Comparison of ENCODE assay signal across 1 cellular context in the genomic region with DNA sequence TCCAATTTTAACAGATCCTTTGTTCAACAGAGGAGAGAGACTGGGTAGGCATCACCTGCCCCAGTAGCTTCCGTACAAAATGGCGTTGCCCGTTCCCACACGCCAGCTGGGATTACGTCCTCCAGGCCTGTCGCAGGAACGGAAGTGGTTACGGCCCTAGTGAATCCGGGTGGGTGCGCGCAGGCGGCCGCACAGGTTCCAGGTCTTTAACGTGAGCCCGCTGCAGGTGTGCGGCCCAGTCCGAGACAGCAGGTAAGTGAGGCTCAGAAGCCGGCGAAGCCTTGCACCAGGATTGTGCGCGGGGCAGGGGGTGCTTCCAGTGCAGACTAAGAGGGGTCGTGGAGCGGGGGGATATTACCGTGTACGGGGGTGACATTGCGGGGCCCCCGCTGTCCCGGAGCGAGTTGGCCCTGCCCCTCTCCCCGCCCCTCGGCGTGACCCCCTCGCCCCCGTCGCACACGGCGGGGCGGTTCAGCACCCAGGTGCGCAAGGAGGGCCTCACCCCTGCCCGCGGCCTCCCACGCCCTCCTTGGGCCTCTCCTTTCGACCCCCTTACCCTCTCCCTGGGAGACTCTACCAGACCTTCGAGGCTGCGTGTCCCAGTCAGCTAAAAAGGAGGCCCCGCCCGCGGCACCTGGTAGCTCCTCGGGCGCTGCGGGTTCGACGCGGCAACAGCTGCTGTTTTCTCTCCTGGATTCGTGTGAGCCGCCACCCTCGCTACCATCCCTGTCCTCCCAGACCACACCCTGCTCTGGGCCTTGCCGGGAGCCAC.
TF ChIP-seq lines count a peak whose summit lies in the region.

A gene with protein sequence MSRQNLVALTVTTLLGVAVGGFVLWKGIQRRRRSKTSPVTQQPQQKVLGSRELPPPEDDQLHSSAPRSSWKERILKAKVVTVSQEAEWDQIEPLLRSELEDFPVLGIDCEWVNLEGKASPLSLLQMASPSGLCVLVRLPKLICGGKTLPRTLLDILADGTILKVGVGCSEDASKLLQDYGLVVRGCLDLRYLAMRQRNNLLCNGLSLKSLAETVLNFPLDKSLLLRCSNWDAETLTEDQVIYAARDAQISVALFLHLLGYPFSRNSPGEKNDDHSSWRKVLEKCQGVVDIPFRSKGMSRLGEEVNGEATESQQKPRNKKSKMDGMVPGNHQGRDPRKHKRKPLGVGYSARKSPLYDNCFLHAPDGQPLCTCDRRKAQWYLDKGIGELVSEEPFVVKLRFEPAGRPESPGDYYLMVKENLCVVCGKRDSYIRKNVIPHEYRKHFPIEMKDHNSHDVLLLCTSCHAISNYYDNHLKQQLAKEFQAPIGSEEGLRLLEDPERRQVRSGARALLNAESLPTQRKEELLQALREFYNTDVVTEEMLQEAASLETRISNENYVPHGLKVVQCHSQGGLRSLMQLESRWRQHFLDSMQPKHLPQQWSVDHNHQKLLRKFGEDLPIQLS (plus strand): TSS at position 159 of the 772 bp plus-strand sequence. CDS start 17,973 bp downstream, outside the sequence.

TF ChIP-seq in HepG2, 621 proteins besides CTCF, POLR2A, EP300 and RAD21 (continued from another document and continues in another):
- TF ChIP-seq, protein P1, sequence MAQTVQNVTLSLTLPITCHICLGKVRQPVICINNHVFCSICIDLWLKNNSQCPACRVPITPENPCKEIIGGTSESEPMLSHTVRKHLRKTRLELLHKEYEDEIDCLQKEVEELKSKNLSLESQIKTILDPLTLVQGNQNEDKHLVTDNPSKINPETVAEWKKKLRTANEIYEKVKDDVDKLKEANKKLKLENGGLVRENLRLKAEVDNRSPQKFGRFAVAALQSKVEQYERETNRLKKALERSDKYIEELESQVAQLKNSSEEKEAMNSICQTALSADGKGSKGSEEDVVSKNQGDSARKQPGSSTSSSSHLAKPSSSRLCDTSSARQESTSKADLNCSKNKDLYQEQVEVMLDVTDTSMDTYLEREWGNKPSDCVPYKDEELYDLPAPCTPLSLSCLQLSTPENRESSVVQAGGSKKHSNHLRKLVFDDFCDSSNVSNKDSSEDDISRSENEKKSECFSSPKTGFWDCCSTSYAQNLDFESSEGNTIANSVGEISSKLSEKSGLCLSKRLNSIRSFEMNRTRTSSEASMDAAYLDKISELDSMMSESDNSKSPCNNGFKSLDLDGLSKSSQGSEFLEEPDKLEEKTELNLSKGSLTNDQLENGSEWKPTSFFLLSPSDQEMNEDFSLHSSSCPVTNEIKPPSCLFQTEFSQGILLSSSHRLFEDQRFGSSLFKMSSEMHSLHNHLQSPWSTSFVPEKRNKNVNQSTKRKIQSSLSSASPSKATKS (CRISPR knock-in tag; IDR thresholded peaks at IDR 0.05) = no peak
- TF ChIP-seq HNRNPK (IDR thresholded peaks at IDR 0.05; ENCODE audit: low read depth, low read length, poor library complexity, severe bottlenecking) (no peak), RFXANK (CRISPR knock-in tag; IDR thresholded peaks at IDR 0.05) (peak; percentile 37; the same call in 1 of the 2 replicates), ZFP82 (CRISPR knock-in tag; IDR thresholded peaks at IDR 0.05; ENCODE audit: borderline replicate concordance) (no peak; the same call in 1 of the 2 replicates), ZNF484 (CRISPR knock-in tag; IDR thresholded peaks at IDR 0.05; ENCODE audit: borderline replicate concordance, low read depth) (peak; percentile 57; the same call in 1 of the 2 replicates), RARG (CRISPR knock-in tag; IDR thresholded peaks at IDR 0.05; ENCODE audit: low read depth) (no peak), ZNF232 (CRISPR knock-in tag; IDR thresholded peaks at IDR 0.05; ENCODE audit: borderline replicate concordance) (peak; percentile 50; the same call in 1 of the 2 replicates), PAWR (CRISPR knock-in tag; IDR thresholded peaks at IDR 0.05; ENCODE audit: borderline replicate concordance) (no peak), ZNF788 (CRISPR knock-in tag; IDR thresholded peaks at IDR 0.05; ENCODE audit: borderline replicate concordance) (peak; percentile 93), SNRNP70 (IDR thresholded peaks at IDR 0.05; ENCODE audit: low read depth, low read length) (no peak), ZBTB20 (CRISPR knock-in tag; IDR thresholded peaks at IDR 0.05; ENCODE audit: borderline replicate concordance, low read depth) (0 out of 2 replicates have a peak, but pooled peaks have one; percentile 25), ZIK1 (CRISPR knock-in tag; IDR thresholded peaks at IDR 0.05; ENCODE audit: borderline replicate concordance, low read depth) (peak; percentile 71; the same call in 1 of the 2 replicates), ZNF556 (CRISPR knock-in tag; IDR thresholded peaks at IDR 0.05; ENCODE audit: borderline replicate concordance) (peak; percentile 95; the same call in 1 of the 2 replicates), GABPA (IDR thresholded peaks at IDR 0.05; ENCODE audit: low read depth, low read length) (peak; percentile 100), GABPA (CRISPR knock-in tag; IDR thresholded peaks at IDR 0.05; ENCODE audit: low read depth) (peak; percentile 100), NFKB2 (CRISPR knock-in tag; IDR thresholded peaks at IDR 0.05; ENCODE audit: borderline replicate concordance) (peak; percentile 87; the same call in 1 of the 2 replicates), PCBP1 (IDR thresholded peaks at IDR 0.05; ENCODE audit: borderline replicate concordance, low read depth, low read length) (0 out of 2 replicates have a peak, but pooled peaks have one; percentile 66), ZNF629 (CRISPR knock-in tag; conservative IDR thresholded peaks at IDR 0.05) (no peak; the same call in 1 of the 2 replicates), FOXO1 (CRISPR knock-in tag; IDR thresholded peaks at IDR 0.05) (0 out of 2 replicates have a peak, but pooled peaks have one; percentile 7), STAT5B (CRISPR knock-in tag; IDR thresholded peaks at IDR 0.05) (no peak), SMAD1 (CRISPR knock-in tag; IDR thresholded peaks at IDR 0.05; ENCODE audit: borderline replicate concordance, low read depth) (0 out of 2 replicates have a peak, but pooled peaks have one; percentile 45), KMT2A (CRISPR knock-in tag; IDR thresholded peaks at IDR 0.05) (peak; percentile 82), ZNF605 (CRISPR knock-in tag; IDR thresholded peaks at IDR 0.05) (peak; percentile 16; the same call in 1 of the 2 replicates), ZNF720 (CRISPR knock-in tag; IDR thresholded peaks at IDR 0.05) (no peak), ZNF768 (CRISPR knock-in tag; IDR thresholded peaks at IDR 0.05) (peak; percentile 59; the same call in 1 of the 2 replicates), NFKBIZ (CRISPR knock-in tag; IDR thresholded peaks at IDR 0.05) (no peak)
- TF ChIP-seq, protein P2, sequence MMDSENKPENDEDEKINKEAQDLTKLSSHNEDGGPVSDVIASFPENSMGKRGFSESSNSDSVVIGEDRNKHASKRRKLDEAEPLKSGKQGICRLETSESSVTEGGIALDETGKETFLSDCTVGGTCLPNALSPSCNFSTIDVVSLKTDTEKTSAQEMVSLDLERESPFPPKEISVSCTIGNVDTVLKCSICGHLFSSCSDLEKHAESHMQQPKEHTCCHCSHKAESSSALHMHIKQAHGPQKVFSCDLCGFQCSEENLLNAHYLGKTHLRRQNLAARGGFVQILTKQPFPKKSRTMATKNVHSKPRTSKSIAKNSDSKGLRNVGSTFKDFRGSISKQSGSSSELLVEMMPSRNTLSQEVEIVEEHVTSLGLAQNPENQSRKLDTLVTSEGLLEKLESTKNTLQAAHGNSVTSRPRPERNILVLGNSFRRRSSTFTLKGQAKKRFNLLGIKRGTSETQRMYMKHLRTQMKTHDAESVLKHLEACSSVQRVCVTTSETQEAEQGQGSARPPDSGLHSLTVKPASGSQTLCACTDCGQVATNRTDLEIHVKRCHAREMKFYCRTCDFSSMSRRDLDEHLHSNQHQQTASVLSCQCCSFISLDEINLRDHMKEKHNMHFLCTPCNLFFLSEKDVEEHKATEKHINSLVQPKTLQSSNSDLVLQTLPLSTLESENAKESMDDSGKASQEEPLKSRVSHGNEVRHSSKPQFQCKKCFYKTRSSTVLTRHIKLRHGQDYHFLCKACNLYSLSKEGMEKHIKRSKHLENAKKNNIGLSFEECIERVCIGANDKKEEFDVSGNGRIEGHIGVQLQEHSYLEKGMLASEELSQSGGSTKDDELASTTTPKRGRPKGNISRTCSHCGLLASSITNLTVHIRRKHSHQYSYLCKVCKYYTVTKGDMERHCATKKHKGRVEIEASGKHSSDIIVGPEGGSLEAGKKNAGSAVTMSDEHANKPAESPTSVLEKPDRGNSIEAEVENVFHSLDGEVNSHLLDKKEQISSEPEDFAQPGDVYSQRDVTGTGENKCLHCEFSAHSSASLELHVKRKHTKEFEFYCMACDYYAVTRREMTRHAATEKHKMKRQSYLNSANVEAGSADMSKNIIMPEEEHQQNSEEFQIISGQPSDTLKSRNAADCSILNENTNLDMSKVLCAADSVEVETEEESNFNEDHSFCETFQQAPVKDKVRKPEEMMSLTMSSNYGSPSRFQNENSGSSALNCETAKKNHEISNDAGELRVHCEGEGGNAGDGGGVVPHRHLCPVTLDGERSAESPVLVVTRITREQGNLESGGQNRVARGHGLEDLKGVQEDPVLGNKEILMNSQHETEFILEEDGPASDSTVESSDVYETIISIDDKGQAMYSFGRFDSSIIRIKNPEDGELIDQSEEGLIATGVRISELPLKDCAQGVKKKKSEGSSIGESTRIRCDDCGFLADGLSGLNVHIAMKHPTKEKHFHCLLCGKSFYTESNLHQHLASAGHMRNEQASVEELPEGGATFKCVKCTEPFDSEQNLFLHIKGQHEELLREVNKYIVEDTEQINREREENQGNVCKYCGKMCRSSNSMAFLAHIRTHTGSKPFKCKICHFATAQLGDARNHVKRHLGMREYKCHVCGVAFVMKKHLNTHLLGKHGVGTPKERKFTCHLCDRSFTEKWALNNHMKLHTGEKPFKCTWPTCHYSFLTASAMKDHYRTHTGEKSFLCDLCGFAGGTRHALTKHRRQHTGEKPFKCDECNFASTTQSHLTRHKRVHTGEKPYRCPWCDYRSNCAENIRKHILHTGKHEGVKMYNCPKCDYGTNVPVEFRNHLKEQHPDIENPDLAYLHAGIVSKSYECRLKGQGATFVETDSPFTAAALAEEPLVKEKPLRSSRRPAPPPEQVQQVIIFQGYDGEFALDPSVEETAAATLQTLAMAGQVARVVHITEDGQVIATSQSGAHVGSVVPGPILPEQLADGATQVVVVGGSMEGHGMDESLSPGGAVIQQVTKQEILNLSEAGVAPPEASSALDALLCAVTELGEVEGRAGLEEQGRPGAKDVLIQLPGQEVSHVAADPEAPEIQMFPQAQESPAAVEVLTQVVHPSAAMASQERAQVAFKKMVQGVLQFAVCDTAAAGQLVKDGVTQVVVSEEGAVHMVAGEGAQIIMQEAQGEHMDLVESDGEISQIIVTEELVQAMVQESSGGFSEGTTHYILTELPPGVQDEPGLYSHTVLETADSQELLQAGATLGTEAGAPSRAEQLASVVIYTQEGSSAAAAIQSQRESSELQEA (CRISPR knock-in tag; IDR thresholded peaks at IDR 0.05; ENCODE audit: not compliant biosample characterization) = peak; percentile 76
- TF ChIP-seq, protein P3, sequence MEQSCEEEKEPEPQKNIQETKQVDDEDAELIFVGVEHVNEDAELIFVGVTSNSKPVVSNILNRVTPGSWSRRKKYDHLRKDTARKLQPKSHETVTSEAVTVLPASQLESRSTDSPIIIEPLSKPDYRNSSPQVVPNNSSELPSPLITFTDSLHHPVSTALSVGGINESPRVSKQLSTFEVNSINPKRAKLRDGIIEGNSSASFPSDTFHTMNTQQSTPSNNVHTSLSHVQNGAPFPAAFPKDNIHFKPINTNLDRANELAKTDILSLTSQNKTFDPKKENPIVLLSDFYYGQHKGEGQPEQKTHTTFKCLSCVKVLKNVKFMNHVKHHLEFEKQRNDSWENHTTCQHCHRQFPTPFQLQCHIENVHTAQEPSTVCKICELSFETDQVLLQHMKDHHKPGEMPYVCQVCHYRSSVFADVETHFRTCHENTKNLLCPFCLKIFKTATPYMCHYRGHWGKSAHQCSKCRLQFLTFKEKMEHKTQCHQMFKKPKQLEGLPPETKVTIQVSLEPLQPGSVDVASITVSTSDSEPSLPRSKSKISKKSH (CRISPR knock-in tag; IDR thresholded peaks at IDR 0.05; ENCODE audit: borderline replicate concordance) = peak; percentile 81; the same call in 1 of the 2 replicates
- TF ChIP-seq, protein P4, sequence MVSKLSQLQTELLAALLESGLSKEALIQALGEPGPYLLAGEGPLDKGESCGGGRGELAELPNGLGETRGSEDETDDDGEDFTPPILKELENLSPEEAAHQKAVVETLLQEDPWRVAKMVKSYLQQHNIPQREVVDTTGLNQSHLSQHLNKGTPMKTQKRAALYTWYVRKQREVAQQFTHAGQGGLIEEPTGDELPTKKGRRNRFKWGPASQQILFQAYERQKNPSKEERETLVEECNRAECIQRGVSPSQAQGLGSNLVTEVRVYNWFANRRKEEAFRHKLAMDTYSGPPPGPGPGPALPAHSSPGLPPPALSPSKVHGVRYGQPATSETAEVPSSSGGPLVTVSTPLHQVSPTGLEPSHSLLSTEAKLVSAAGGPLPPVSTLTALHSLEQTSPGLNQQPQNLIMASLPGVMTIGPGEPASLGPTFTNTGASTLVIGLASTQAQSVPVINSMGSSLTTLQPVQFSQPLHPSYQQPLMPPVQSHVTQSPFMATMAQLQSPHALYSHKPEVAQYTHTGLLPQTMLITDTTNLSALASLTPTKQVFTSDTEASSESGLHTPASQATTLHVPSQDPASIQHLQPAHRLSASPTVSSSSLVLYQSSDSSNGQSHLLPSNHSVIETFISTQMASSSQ (IDR thresholded peaks at IDR 0.05; ENCODE audit: low read depth) = peak; percentile 59; the same call in 1 of the 2 replicates
- TF ChIP-seq, protein P4 (CRISPR knock-in tag; IDR thresholded peaks at IDR 0.05; ENCODE audit: borderline replicate concordance) = peak; percentile 74; the same call in 1 of the 2 replicates
